9 cellular contexts compared by ENCODE assay signal in the genomic region with DNA sequence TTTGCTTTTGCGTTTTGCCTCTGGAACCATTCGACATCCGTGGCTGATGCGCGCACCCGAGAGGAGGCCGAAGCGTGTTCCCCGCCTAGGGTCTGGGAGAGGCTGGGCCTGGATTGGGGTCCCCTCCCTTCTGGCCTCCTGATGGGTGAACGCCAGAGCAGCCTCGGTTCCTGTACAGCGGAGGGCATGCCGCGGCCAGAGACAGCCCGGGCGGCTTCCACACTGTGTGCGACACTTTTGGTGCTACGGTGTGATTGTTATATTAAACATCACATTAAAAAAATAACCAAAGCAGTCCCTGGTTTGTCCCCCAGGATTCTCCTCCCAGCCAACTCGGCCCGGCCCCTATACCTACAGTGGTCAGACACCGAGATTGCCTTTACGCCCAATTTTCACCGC. TPM values are rescaled to one million over a fixed set of nuclear protein-coding genes. Genes with fewer than 3 reads are reported as not detected.
A peak's percentile ranks its signal among the peaks of the same experiment; 100 is the strongest.
DNase-seq lines count a peak whose midpoint lies in the region; ATAC-seq and TF ChIP-seq lines count a peak whose summit lies in the region.
"Had no signal": no experiment of that assay in that cellular context is flagged by ENCODE, and none has a peak within 500 bp of the region (broad histone marks: within the 10 kb centered on the region; RNA-seq: fewer than 3 reads in every experiment).

No MANE protein-coding gene starts in this region.

- peak overlapping the region; percentile 14; the same call in 1 of the 2 replicates for H3K4me3 Mint-ChIP-seq in WTC11

- peaks cover 15% of the 10 kb centered on the region for H3K4me1 Mint-ChIP-seq in WTC11

- H3K9me3 ChIP-seq in right cardiac atrium (ENCODE audit: control insufficient read depth, low read length), result no peaks in the 10 kb centered on the region
- no peaks in the 10 kb centered on the region for H3K9me3 ChIP-seq in skeletal muscle tissue (ENCODE audit: control insufficient read depth in 3 of 3, low read length in 3 of 3)

- H3K27ac Mint-ChIP-seq in WTC11, result no peak overlapping the region

- peak overlapping the region; percentile 74 to 88 (median 76) for H3K9ac ChIP-seq in skeletal muscle tissue (ENCODE audit: low read depth in 1 of 3, low read length in 3 of 3)

- H3K27me3 Mint-ChIP-seq in WTC11 (ENCODE audit: low read depth), result peaks cover 100% of the 10 kb centered on the region

- H3K36me3 Mint-ChIP-seq in WTC11, result no peaks in the 10 kb centered on the region

- H3K36me3 ChIP-seq in skeletal muscle tissue (ENCODE audit: control insufficient read depth in 3 of 3, insufficient read depth in 3 of 3, low read length in 3 of 3), result peaks cover 0 to 6% (median 0%) of the 10 kb centered on the region in 3 donors

- H3K4me1 ChIP-seq in right cardiac atrium (ENCODE audit: control insufficient read depth, insufficient read depth, low read length) (peaks cover 4% of the 10 kb centered on the region), skeletal muscle tissue (ENCODE audit: control insufficient read depth in 3 of 3, insufficient read depth in 3 of 3, low read length in 3 of 3) (peaks cover 30 to 40% (median 38%) of the 10 kb centered on the region in 3 donors)

- DNase-seq in WTC11 (ENCODE audit: low spot score) (peak; percentile 18), right cardiac atrium (peak in 2 of 3 donors; percentile 48 to 54), AML-193 (lab: John Stamatoyannopoulos, UW) (no peak), NCI-H2227 treated with DMSO at 0.1 percent for 48 hours (lab: John Stamatoyannopoulos, UW) (no peak)
- no peak for DNase-seq in stimulated activated CD4-positive, alpha-beta T cell treated with anti-CD3 and anti-CD28 coated beads, Interleukin-4, amount 100 ng/mL, for 4 hours

- H3K4me3 ChIP-seq in right cardiac atrium (ENCODE audit: low read length), result peak overlapping the region; percentile 59
- peak overlapping the region; percentile 70 to 84 (median 81) for H3K4me3 ChIP-seq in skeletal muscle tissue (ENCODE audit: low read length in 3 of 3)

- CTCF ChIA-PET in WTC11 (lab: Charles Lee), result interaction anchor here (0.6 to 3.1 kb wide), 18 partner anchors 9 to 791 kb away, joined by 3 to 74 read pairs (median 8); partner anchors contain the start of genes HOXA3, HOXA5 and HOXA6

- no peak overlapping the region for H3K27ac ChIP-seq in right cardiac atrium (ENCODE audit: low read length)
- H3K27ac ChIP-seq in skeletal muscle tissue (ENCODE audit: low read depth, low read length), result peak overlapping the region; percentile 79

- POLR2A ChIA-PET in WTC11 (lab: Charles Lee), result no interaction called here

- intact Hi-C loops in right cardiac atrium (cut with DNase I), result loop anchor here (5.0 to 10.0 kb wide), 4 partner anchors 478 to 1275 kb away; no protein-coding TSS in a partner anchor

- no peak for TF ChIP-seq CTCF in WTC11 (IDR thresholded peaks at IDR 0.05)

- 37% methylated on average over 23 of the region's 23 CpGs for WGBS in right cardiac atrium

- H3K27me3 ChIP-seq in right cardiac atrium (ENCODE audit: control insufficient read depth, insufficient read depth) (no peaks in the 10 kb centered on the region), skeletal muscle tissue (ENCODE audit: control insufficient read depth in 3 of 3, insufficient read depth in 3 of 3, low read length in 3 of 3) (no peaks in the 10 kb centered on the region)

- H3K9me3 Mint-ChIP-seq in WTC11, result no peaks in the 10 kb centered on the region

- ATAC-seq in GM21723 (IDR thresholded peaks at IDR 0.05; ENCODE audit: unreplicated experiment), result peak; percentile 21
- ATAC-seq in WTC11, result no peak
- peak; percentile 3 to 8 for ATAC-seq in right cardiac atrium
- ATAC-seq in HG03108 (IDR thresholded peaks at IDR 0.05; ENCODE audit: unreplicated experiment), result no peak

TF ChIP-seq in WTC11, 78 proteins besides CTCF, POLR2A, EP300 and RAD21 (continues in another document):
- TF ChIP-seq, protein P1, sequence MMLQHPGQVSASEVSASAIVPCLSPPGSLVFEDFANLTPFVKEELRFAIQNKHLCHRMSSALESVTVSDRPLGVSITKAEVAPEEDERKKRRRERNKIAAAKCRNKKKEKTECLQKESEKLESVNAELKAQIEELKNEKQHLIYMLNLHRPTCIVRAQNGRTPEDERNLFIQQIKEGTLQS (CRISPR knock-in tag; conservative IDR thresholded peaks at IDR 0.05), result no peak
- TF ChIP-seq FOXK1 (CRISPR knock-in tag; IDR thresholded peaks at IDR 0.05), result no peak
- TF ChIP-seq ZNF263 (CRISPR knock-in tag; IDR thresholded peaks at IDR 0.05; ENCODE audit: low read depth), result no peak
- TF ChIP-seq, protein P2, sequence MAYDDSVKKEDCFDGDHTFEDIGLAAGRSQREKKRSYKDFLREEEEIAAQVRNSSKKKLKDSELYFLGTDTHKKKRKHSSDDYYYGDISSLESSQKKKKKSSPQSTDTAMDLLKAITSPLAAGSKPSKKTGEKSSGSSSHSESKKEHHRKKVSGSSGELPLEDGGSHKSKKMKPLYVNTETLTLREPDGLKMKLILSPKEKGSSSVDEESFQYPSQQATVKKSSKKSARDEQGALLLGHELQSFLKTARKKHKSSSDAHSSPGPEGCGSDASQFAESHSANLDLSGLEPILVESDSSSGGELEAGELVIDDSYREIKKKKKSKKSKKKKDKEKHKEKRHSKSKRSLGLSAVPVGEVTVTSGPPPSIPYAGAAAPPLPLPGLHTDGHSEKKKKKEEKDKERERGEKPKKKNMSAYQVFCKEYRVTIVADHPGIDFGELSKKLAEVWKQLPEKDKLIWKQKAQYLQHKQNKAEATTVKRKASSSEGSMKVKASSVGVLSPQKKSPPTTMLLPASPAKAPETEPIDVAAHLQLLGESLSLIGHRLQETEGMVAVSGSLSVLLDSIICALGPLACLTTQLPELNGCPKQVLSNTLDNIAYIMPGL (CRISPR knock-in tag; IDR thresholded peaks at IDR 0.05), result no peak
- TF ChIP-seq ZBTB43 (CRISPR knock-in tag; IDR thresholded peaks at IDR 0.05), result no peak
- TF ChIP-seq ZNF281 (CRISPR knock-in tag; IDR thresholded peaks at IDR 0.05), result no peak
- TF ChIP-seq PRRX2 (CRISPR knock-in tag; IDR thresholded peaks at IDR 0.05), result no peak
- no peak for TF ChIP-seq EMX1 (CRISPR knock-in tag; IDR thresholded peaks at IDR 0.05)
- TF ChIP-seq ZNF423 (CRISPR knock-in tag; IDR thresholded peaks at IDR 0.05), result no peak
- no peak for TF ChIP-seq GABPB1 (CRISPR knock-in tag; IDR thresholded peaks at IDR 0.05)
- no peak for TF ChIP-seq RORB (CRISPR knock-in tag; IDR thresholded peaks at IDR 0.05)
- TF ChIP-seq TEAD1 (CRISPR knock-in tag; IDR thresholded peaks at IDR 0.05), result no peak

RNA-seq across cellular contexts. Expression of gene HOXA7, which starts 3.7 kb away (rescaled TPM):
- total RNA-seq in WTC11 (2021) (not detected in 3 replicates), right cardiac atrium (not detected), skeletal muscle tissue (1.6 TPM)
- polyA plus RNA-seq in right cardiac atrium, result 0.11 TPM
- total RNA-seq: bronchial epithelial cell had no signal

RNA-seq across cellular contexts. Expression of gene HOXA9, which starts 5.2 kb away (rescaled TPM):
- total RNA-seq in WTC11 (2021), result not detected in 3 replicates
- not detected for total RNA-seq in right cardiac atrium
- not detected for polyA plus RNA-seq in right cardiac atrium
- total RNA-seq in skeletal muscle tissue, result 7.8 TPM
- total RNA-seq: bronchial epithelial cell had no signal

RNA-seq across cellular contexts. Expression of gene HOXA3, which starts 7.8 kb away (rescaled TPM):
- total RNA-seq in WTC11 (2021) (0.11 TPM in 1 of 3 replicates, not detected in the others), right cardiac atrium (1 to 10 TPM in 1 of 4 donors, under 1 TPM in 3; 0.28 to 1.3 (median 0.43) TPM), skeletal muscle tissue (3.7 TPM)
- polyA plus RNA-seq in right cardiac atrium, result 1.0 TPM
- total RNA-seq: bronchial epithelial cell had no signal

RNA-seq across cellular contexts. Expression of gene HOXA6, which starts 12.6 kb away (rescaled TPM):
- not detected in 3 replicates for total RNA-seq in WTC11 (2021)
- not detected for total RNA-seq in right cardiac atrium
- polyA plus RNA-seq in right cardiac atrium, result not detected
- 3.1 TPM for total RNA-seq in skeletal muscle tissue

RNA-seq across cellular contexts. Expression of gene HOXA10, which starts 14.0 kb away (rescaled TPM):
- total RNA-seq in WTC11 (2021) (0.07 TPM in 1 of 3 replicates, not detected in the others), right cardiac atrium (not detected), skeletal muscle tissue (13.6 TPM)
- polyA plus RNA-seq in right cardiac atrium, result not detected
- total RNA-seq: bronchial epithelial cell had no signal

Comparison
In these comparisons a context has a peak if more than half of its experiments do, and no peak if none do; other contexts are left out.
1. ATAC-seq: peak in GM21723 (single experiment) and right cardiac atrium (2 of 2); none in WTC11 (single experiment) and HG03108 (single experiment).
2. DNase-seq: peak in WTC11 (single experiment) and right cardiac atrium (2 of 3); none in AML-193 (0 of 2), NCI-H2227 treated with DMSO at 0.1 percent for 48 hours (single experiment) and stimulated activated CD4-positive, alpha-beta T cell treated with anti-CD3 and anti-CD28 coated beads, Interleukin-4, amount 100 ng/mL, for 4 hours (0 of 2).